19 cellular contexts compared by ENCODE assay signal in the genomic region with DNA sequence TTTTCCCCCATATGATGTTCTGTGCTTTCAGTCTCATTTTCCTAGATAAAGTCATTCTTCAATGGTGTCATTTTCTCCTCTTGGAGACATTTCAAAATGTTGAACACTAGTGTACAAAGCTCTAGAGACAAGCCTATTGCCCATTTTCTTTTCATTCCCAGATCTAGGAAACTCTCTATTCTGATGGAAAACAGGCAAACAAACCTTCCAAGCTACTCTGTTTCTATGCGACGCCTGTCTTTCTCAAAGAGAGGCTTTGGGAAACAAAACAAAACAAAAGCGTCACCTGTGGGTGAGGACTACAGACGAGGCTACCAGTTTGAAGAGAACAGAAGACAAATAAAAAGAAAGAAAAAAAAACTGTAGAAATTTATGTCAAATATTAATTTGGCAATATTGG.
DNase-seq lines count a peak whose midpoint lies in the region; ATAC-seq and TF ChIP-seq lines count a peak whose summit lies in the region.
"Had no signal": no experiment of that assay in that cellular context is flagged by ENCODE, and none has a peak within 500 bp of the region (broad histone marks: within the 10 kb centered on the region; RNA-seq: fewer than 3 reads in every experiment).

No MANE protein-coding gene starts in this region.

- H3K36me3 ChIP-seq in H7 (replicated peaks; ENCODE audit: control insufficient read depth, insufficient read depth, low read length) (no peaks in the 10 kb centered on the region), neural cell (ENCODE audit: insufficient read depth, low read length) (no peaks in the 10 kb centered on the region)
- H3K36me3 ChIP-seq: BLaER1, Peyer's patch had no signal

- no peak for TF ChIP-seq RAD21 in neural cell (conservative IDR thresholded peaks at IDR 0.05)

- ATAC-seq in HG02642 (IDR thresholded peaks at IDR 0.05; ENCODE audit: poor library complexity, unreplicated experiment) (no peak), GM21381 (IDR thresholded peaks at IDR 0.05; ENCODE audit: unreplicated experiment) (no peak)

- no peaks in the 10 kb centered on the region for H3K9me2 ChIP-seq in neural cell (ENCODE audit: insufficient read depth, low read length)

- no peak overlapping the region for H3K4me3 ChIP-seq in H7 (ENCODE audit: insufficient read depth, low read depth, low read length)
- no peak overlapping the region for H3K4me3 ChIP-seq in neural cell (ENCODE audit: low read length)
- H3K4me3 ChIP-seq: BLaER1, Peyer's patch, SK-N-MC had no signal

- H3K4me2 ChIP-seq in neural cell (ENCODE audit: low read length): no peak overlapping the region
- H3K4me2 ChIP-seq: BLaER1 had no signal

- no peaks in the 10 kb centered on the region for H3K79me2 ChIP-seq in neural cell (replicated peaks; ENCODE audit: insufficient read depth, low read length)

- H3K9me3 ChIP-seq in neural cell (ENCODE audit: low read length): no peaks in the 10 kb centered on the region
- H3K9me3 ChIP-seq: BLaER1, Peyer's patch had no signal

- no peak for TF ChIP-seq EP300 in neural cell (conservative IDR thresholded peaks at IDR 0.05; ENCODE audit: poor library complexity, severe bottlenecking)

- H3K27ac ChIP-seq in neural cell (ENCODE audit: low read length): no peak overlapping the region
- H3K27ac ChIP-seq: BLaER1, Peyer's patch, SK-N-MC had no signal

- DNase-seq in H7 (peak; percentile 14), NCI-H146 treated with DMSO at 0.1 percent for 48 hours (lab: John Stamatoyannopoulos, UW; ENCODE audit: unreplicated experiment) (peak; percentile 63), NCI-H748 treated with DMSO at 0.1 percent for 48 hours (lab: John Stamatoyannopoulos, UW) (peak; percentile 84), SKM-1 (lab: John Stamatoyannopoulos, UW; ENCODE audit: unreplicated experiment) (no peak)
- DNase-seq in activated CD8-positive, alpha-beta memory T cell treated with anti-CD3 and anti-CD28 coated beads for 24 hours: no peak
- DNase-seq: Calu3; CD4-positive, alpha-beta memory T cell; DND-41; Kasumi-1; MM.1S; NCI-H1105; NCI-H187; NCI-H510A treated with DMSO at 0.1 percent for 48 hours; Peyer's patch had no signal

- H3F3A ChIP-seq in neural cell (ENCODE audit: insufficient read depth, low read length, poor library complexity, severe bottlenecking): no peaks in the 10 kb centered on the region

- no peak overlapping the region for H2AFZ ChIP-seq in neural cell (ENCODE audit: low read depth, low read length)

- H3K27me3 ChIP-seq in H7 (ENCODE audit: control insufficient read depth, insufficient read depth, low read length) (no peaks in the 10 kb centered on the region), neural cell (ENCODE audit: insufficient read depth, low read depth, low read length) (no peaks in the 10 kb centered on the region)
- H3K27me3 ChIP-seq: BLaER1, Peyer's patch had no signal

- no peaks in the 10 kb centered on the region for H4K20me1 ChIP-seq in neural cell (ENCODE audit: insufficient read depth)
- H4K20me1 ChIP-seq: BLaER1 had no signal

- TF ChIP-seq CTCF in neural cell (IDR thresholded peaks at IDR 0.05; ENCODE audit: poor library complexity, severe bottlenecking): no peak

- H3K9ac ChIP-seq in neural cell (ENCODE audit: low read length): no peak overlapping the region
- H3K9ac ChIP-seq: BLaER1 had no signal

TF ChIP-seq in neural cell, 6 proteins besides CTCF, POLR2A, EP300 and RAD21:
- TF ChIP-seq, protein P1, sequence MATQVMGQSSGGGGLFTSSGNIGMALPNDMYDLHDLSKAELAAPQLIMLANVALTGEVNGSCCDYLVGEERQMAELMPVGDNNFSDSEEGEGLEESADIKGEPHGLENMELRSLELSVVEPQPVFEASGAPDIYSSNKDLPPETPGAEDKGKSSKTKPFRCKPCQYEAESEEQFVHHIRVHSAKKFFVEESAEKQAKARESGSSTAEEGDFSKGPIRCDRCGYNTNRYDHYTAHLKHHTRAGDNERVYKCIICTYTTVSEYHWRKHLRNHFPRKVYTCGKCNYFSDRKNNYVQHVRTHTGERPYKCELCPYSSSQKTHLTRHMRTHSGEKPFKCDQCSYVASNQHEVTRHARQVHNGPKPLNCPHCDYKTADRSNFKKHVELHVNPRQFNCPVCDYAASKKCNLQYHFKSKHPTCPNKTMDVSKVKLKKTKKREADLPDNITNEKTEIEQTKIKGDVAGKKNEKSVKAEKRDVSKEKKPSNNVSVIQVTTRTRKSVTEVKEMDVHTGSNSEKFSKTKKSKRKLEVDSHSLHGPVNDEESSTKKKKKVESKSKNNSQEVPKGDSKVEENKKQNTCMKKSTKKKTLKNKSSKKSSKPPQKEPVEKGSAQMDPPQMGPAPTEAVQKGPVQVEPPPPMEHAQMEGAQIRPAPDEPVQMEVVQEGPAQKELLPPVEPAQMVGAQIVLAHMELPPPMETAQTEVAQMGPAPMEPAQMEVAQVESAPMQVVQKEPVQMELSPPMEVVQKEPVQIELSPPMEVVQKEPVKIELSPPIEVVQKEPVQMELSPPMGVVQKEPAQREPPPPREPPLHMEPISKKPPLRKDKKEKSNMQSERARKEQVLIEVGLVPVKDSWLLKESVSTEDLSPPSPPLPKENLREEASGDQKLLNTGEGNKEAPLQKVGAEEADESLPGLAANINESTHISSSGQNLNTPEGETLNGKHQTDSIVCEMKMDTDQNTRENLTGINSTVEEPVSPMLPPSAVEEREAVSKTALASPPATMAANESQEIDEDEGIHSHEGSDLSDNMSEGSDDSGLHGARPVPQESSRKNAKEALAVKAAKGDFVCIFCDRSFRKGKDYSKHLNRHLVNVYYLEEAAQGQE (IDR thresholded peaks at IDR 0.05; ENCODE audit: borderline replicate concordance): peak; percentile 84
- TF ChIP-seq MXI1 (conservative IDR thresholded peaks at IDR 0.05; ENCODE audit: poor library complexity, severe bottlenecking): no peak
- TF ChIP-seq EZH2 (IDR thresholded peaks at IDR 0.05; ENCODE audit: borderline replicate concordance, insufficient read depth, low read length, poor library complexity, severe bottlenecking): no peak
- TF ChIP-seq TAF1 (IDR thresholded peaks at IDR 0.05; ENCODE audit: low read depth): no peak
- TF ChIP-seq POLR2AphosphoS5 (IDR thresholded peaks at IDR 0.05): no peak
- TF ChIP-seq SMC3 (conservative IDR thresholded peaks at IDR 0.05; ENCODE audit: poor library complexity): no peak

Comparison
In these comparisons a context has a peak if more than half of its experiments do, and no peak if none do; other contexts are left out.
1. DNase-seq: peak in H7 (single experiment), NCI-H146 treated with DMSO at 0.1 percent for 48 hours (single experiment) and NCI-H748 treated with DMSO at 0.1 percent for 48 hours (single experiment); none in SKM-1 (single experiment) and activated CD8-positive, alpha-beta memory T cell treated with anti-CD3 and anti-CD28 coated beads for 24 hours (single experiment).